ENCODE assay signal across 1 cellular context in the genomic region with DNA sequence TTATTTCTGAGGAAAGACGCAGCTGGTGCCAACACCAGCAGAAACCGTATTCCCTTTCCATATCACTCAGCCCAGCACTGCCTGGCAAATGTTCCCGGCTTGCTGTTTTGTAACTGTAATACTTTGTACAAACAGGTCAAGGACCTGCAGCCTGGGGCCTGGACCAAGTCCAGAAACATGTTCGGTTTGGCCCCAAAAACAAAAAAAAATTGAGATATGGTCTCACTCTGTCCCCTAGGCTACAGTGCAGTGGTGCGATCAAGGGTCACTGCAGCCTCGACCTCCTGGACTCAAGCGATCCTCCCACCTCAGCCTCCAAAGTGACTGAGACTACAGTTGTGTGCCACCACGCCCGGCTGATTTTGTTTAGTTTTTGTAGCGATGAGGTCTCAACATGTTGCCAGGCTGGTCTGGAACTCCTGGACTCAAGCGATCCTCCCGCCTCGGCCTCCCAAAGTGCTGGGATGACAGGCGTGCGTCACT.
TF ChIP-seq lines count a peak whose summit lies in the region.

No MANE protein-coding gene starts in this region.

TF ChIP-seq in HepG2, 621 proteins besides CTCF, POLR2A, EP300 and RAD21 (continued from another document and continues in another):
- TF ChIP-seq ZNF776 (CRISPR knock-in tag; IDR thresholded peaks at IDR 0.05) (no peak), ZNF17 (CRISPR knock-in tag; IDR thresholded peaks at IDR 0.05) (no peak), ZIK1 (CRISPR knock-in tag; IDR thresholded peaks at IDR 0.05; ENCODE audit: borderline replicate concordance, low read depth) (no peak; the same call in 1 of the 2 replicates), SOX5 (CRISPR knock-in tag; IDR thresholded peaks at IDR 0.05; ENCODE audit: borderline replicate concordance) (peak; percentile 12; the same call in 1 of the 2 replicates), SOX13 (IDR thresholded peaks at IDR 0.05) (no peak), SOX13 (CRISPR knock-in tag; conservative IDR thresholded peaks at IDR 0.05 in 1 of 2, IDR thresholded peaks at IDR 0.05 in 1 of 2) (peak in 1 of 2 experiments; percentile 61; a peak in 2 of 4 replicates), CBX5 (CRISPR knock-in tag; IDR thresholded peaks at IDR 0.05; ENCODE audit: borderline replicate concordance) (no peak), NFKBIZ (CRISPR knock-in tag; IDR thresholded peaks at IDR 0.05) (no peak), ZNF205 (CRISPR knock-in tag; IDR thresholded peaks at IDR 0.05) (no peak), KAT7 (CRISPR knock-in tag; IDR thresholded peaks at IDR 0.05; ENCODE audit: borderline replicate concordance) (peak; percentile 79; the same call in 1 of the 2 replicates), ZNF431 (CRISPR knock-in tag; IDR thresholded peaks at IDR 0.05; ENCODE audit: borderline replicate concordance, low read depth) (no peak), ZSCAN30 (CRISPR knock-in tag; IDR thresholded peaks at IDR 0.05) (no peak), RCOR2 (CRISPR knock-in tag; IDR thresholded peaks at IDR 0.05) (peak; percentile 92), ZNF317 (CRISPR knock-in tag; IDR thresholded peaks at IDR 0.05) (peak; percentile 45; the same call in 1 of the 2 replicates), KLF9 (CRISPR knock-in tag; IDR thresholded peaks at IDR 0.05; ENCODE audit: low read depth) (no peak), ZNF720 (CRISPR knock-in tag; IDR thresholded peaks at IDR 0.05) (no peak), PTBP1 (IDR thresholded peaks at IDR 0.05; ENCODE audit: low read depth, low read length, poor library complexity, severe bottlenecking) (no peak), CHD2 (IDR thresholded peaks at IDR 0.05; ENCODE audit: low read depth, low read length) (no peak), SMC3 (IDR thresholded peaks at IDR 0.05; ENCODE audit: low read length) (no peak), DNMT3B (CRISPR knock-in tag; conservative IDR thresholded peaks at IDR 0.05) (no peak), ASH2L (IDR thresholded peaks at IDR 0.05; ENCODE audit: insufficient read length, low read depth, low read length) (no peak), KMT2B (CRISPR knock-in tag; IDR thresholded peaks at IDR 0.05) (no peak), FOXM1 (CRISPR knock-in tag; IDR thresholded peaks at IDR 0.05) (no peak), YEATS2 (CRISPR knock-in tag; IDR thresholded peaks at IDR 0.05; ENCODE audit: borderline replicate concordance) (no peak), MED1 (CRISPR knock-in tag; IDR thresholded peaks at IDR 0.05) (peak; percentile 59; the same call in 1 of the 2 replicates)
- TF ChIP-seq, protein P1, sequence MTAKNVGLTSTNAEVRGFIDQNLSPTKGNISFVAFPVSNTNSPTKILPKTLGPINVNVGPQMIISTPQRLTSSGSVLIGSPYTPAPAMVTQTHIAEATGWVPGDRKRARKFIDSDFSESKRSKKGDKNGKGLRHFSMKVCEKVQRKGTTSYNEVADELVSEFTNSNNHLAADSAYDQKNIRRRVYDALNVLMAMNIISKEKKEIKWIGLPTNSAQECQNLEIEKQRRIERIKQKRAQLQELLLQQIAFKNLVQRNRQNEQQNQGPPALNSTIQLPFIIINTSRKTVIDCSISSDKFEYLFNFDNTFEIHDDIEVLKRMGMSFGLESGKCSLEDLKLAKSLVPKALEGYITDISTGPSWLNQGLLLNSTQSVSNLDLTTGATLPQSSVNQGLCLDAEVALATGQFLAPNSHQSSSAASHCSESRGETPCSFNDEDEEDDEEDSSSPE (CRISPR knock-in tag; IDR thresholded peaks at IDR 0.05): no peak
- TF ChIP-seq, protein P2, sequence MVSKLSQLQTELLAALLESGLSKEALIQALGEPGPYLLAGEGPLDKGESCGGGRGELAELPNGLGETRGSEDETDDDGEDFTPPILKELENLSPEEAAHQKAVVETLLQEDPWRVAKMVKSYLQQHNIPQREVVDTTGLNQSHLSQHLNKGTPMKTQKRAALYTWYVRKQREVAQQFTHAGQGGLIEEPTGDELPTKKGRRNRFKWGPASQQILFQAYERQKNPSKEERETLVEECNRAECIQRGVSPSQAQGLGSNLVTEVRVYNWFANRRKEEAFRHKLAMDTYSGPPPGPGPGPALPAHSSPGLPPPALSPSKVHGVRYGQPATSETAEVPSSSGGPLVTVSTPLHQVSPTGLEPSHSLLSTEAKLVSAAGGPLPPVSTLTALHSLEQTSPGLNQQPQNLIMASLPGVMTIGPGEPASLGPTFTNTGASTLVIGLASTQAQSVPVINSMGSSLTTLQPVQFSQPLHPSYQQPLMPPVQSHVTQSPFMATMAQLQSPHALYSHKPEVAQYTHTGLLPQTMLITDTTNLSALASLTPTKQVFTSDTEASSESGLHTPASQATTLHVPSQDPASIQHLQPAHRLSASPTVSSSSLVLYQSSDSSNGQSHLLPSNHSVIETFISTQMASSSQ (IDR thresholded peaks at IDR 0.05; ENCODE audit: low read depth): no peak
- TF ChIP-seq, protein P2 (CRISPR knock-in tag; IDR thresholded peaks at IDR 0.05; ENCODE audit: borderline replicate concordance): peak; percentile 42; the same call in 1 of the 2 replicates
- TF ChIP-seq, protein P3, sequence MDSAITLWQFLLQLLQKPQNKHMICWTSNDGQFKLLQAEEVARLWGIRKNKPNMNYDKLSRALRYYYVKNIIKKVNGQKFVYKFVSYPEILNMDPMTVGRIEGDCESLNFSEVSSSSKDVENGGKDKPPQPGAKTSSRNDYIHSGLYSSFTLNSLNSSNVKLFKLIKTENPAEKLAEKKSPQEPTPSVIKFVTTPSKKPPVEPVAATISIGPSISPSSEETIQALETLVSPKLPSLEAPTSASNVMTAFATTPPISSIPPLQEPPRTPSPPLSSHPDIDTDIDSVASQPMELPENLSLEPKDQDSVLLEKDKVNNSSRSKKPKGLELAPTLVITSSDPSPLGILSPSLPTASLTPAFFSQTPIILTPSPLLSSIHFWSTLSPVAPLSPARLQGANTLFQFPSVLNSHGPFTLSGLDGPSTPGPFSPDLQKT (CRISPR knock-in tag; IDR thresholded peaks at IDR 0.05; ENCODE audit: borderline replicate concordance): no peak
- TF ChIP-seq, protein P4, sequence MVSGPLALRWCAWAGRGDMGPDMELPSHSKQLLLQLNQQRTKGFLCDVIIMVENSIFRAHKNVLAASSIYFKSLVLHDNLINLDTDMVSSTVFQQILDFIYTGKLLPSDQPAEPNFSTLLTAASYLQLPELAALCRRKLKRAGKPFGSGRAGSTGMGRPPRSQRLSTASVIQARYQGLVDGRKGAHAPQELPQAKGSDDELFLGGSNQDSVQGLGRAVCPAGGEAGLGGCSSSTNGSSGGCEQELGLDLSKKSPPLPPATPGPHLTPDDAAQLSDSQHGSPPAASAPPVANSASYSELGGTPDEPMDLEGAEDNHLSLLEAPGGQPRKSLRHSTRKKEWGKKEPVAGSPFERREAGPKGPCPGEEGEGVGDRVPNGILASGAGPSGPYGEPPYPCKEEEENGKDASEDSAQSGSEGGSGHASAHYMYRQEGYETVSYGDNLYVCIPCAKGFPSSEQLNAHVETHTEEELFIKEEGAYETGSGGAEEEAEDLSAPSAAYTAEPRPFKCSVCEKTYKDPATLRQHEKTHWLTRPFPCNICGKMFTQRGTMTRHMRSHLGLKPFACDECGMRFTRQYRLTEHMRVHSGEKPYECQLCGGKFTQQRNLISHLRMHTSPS (CRISPR knock-in tag; IDR thresholded peaks at IDR 0.05; ENCODE audit: low read depth): peak; percentile 31; the same call in 1 of the 2 replicates
- TF ChIP-seq, protein P5, sequence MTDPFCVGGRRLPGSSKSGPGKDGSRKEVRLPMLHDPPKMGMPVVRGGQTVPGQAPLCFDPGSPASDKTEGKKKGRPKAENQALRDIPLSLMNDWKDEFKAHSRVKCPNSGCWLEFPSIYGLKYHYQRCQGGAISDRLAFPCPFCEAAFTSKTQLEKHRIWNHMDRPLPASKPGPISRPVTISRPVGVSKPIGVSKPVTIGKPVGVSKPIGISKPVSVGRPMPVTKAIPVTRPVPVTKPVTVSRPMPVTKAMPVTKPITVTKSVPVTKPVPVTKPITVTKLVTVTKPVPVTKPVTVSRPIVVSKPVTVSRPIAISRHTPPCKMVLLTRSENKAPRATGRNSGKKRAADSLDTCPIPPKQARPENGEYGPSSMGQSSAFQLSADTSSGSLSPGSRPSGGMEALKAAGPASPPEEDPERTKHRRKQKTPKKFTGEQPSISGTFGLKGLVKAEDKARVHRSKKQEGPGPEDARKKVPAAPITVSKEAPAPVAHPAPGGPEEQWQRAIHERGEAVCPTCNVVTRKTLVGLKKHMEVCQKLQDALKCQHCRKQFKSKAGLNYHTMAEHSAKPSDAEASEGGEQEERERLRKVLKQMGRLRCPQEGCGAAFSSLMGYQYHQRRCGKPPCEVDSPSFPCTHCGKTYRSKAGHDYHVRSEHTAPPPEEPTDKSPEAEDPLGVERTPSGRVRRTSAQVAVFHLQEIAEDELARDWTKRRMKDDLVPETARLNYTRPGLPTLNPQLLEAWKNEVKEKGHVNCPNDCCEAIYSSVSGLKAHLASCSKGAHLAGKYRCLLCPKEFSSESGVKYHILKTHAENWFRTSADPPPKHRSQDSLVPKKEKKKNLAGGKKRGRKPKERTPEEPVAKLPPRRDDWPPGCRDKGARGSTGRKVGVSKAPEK (CRISPR knock-in tag; IDR thresholded peaks at IDR 0.05; ENCODE audit: borderline replicate concordance): no peak
- TF ChIP-seq, protein P6, sequence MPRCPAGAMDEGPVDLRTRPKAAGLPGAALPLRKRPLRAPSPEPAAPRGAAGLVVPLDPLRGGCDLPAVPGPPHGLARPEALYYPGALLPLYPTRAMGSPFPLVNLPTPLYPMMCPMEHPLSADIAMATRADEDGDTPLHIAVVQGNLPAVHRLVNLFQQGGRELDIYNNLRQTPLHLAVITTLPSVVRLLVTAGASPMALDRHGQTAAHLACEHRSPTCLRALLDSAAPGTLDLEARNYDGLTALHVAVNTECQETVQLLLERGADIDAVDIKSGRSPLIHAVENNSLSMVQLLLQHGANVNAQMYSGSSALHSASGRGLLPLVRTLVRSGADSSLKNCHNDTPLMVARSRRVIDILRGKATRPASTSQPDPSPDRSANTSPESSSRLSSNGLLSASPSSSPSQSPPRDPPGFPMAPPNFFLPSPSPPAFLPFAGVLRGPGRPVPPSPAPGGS (CRISPR knock-in tag; IDR thresholded peaks at IDR 0.05): no peak
- TF ChIP-seq, protein P7, sequence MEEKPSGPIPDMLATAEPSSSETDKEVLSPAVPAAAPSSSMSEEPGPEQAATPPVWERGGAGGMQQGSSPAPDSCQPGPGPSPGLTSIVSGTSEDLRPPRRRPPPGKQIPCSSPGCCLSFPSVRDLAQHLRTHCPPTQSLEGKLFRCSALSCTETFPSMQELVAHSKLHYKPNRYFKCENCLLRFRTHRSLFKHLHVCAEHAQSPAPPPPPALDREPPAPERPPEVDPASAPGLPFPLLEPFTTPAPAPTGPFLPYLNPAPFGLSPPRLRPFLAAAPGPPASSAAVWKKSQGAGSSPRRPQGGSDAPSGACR (CRISPR knock-in tag; IDR thresholded peaks at IDR 0.05): no peak
- TF ChIP-seq, protein P8, sequence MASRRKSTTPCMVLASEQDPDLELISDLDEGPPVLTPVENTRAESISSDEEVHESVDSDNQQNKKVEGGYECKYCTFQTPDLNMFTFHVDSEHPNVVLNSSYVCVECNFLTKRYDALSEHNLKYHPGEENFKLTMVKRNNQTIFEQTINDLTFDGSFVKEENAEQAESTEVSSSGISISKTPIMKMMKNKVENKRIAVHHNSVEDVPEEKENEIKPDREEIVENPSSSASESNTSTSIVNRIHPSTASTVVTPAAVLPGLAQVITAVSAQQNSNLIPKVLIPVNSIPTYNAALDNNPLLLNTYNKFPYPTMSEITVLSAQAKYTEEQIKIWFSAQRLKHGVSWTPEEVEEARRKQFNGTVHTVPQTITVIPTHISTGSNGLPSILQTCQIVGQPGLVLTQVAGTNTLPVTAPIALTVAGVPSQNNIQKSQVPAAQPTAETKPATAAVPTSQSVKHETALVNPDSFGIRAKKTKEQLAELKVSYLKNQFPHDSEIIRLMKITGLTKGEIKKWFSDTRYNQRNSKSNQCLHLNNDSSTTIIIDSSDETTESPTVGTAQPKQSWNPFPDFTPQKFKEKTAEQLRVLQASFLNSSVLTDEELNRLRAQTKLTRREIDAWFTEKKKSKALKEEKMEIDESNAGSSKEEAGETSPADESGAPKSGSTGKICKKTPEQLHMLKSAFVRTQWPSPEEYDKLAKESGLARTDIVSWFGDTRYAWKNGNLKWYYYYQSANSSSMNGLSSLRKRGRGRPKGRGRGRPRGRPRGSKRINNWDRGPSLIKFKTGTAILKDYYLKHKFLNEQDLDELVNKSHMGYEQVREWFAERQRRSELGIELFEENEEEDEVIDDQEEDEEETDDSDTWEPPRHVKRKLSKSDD (CRISPR knock-in tag; IDR thresholded peaks at IDR 0.05; ENCODE audit: low read depth): peak; percentile 22; the same call in 1 of the 2 replicates
- TF ChIP-seq, protein P9, sequence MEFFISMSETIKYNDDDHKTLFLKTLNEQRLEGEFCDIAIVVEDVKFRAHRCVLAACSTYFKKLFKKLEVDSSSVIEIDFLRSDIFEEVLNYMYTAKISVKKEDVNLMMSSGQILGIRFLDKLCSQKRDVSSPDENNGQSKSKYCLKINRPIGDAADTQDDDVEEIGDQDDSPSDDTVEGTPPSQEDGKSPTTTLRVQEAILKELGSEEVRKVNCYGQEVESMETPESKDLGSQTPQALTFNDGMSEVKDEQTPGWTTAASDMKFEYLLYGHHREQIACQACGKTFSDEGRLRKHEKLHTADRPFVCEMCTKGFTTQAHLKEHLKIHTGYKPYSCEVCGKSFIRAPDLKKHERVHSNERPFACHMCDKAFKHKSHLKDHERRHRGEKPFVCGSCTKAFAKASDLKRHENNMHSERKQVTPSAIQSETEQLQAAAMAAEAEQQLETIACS (CRISPR knock-in tag; IDR thresholded peaks at IDR 0.05): no peak
- TF ChIP-seq, protein P10, sequence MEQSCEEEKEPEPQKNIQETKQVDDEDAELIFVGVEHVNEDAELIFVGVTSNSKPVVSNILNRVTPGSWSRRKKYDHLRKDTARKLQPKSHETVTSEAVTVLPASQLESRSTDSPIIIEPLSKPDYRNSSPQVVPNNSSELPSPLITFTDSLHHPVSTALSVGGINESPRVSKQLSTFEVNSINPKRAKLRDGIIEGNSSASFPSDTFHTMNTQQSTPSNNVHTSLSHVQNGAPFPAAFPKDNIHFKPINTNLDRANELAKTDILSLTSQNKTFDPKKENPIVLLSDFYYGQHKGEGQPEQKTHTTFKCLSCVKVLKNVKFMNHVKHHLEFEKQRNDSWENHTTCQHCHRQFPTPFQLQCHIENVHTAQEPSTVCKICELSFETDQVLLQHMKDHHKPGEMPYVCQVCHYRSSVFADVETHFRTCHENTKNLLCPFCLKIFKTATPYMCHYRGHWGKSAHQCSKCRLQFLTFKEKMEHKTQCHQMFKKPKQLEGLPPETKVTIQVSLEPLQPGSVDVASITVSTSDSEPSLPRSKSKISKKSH (CRISPR knock-in tag; IDR thresholded peaks at IDR 0.05; ENCODE audit: borderline replicate concordance): 0 out of 2 replicates have a peak, but pooled peaks have one; percentile 27
